2 cellular contexts compared by ENCODE assay signal in the genomic region with DNA sequence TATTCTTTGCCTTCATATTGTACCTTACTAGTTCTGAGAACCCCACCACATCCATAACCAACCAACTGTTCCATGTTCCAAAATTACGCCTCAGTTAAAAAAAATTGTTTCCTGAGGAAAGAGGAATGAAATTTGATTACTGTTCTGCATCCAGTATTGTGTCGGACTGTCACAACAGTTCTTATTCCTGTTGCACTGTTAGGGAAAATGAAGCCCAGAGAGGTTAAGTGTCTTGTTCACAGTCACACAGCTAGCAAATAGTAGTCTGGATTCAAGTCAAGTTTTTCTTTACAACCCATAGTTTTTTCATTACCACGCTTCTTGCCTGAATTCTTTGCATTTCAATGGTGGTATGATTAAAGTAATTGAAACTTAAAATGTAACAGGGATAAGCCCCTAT.
TF ChIP-seq lines count a peak whose summit lies in the region.

No MANE protein-coding gene starts in this region.

TF ChIP-seq in HEK293, 187 proteins besides CTCF, POLR2A, EP300 and RAD21:
- TF ChIP-seq, protein P1, sequence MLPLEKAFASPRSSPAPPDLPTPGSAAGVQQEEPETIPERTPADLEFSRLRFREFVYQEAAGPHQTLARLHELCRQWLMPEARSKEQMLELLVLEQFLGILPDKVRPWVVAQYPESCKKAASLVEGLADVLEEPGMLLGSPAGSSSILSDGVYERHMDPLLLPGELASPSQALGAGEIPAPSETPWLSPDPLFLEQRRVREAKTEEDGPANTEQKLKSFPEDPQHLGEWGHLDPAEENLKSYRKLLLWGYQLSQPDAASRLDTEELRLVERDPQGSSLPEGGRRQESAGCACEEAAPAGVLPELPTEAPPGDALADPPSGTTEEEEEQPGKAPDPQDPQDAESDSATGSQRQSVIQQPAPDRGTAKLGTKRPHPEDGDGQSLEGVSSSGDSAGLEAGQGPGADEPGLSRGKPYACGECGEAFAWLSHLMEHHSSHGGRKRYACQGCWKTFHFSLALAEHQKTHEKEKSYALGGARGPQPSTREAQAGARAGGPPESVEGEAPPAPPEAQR (tag by site-specific recombination; IDR thresholded peaks at IDR 0.05), result no peak
- peak; percentile 42; the same call in 1 of the 2 replicates for TF ChIP-seq ZNF768 (tag by site-specific recombination; IDR thresholded peaks at IDR 0.05)

TF ChIP-seq in H1, 55 proteins besides CTCF, POLR2A, EP300 and RAD21:
- TF ChIP-seq, protein P2, sequence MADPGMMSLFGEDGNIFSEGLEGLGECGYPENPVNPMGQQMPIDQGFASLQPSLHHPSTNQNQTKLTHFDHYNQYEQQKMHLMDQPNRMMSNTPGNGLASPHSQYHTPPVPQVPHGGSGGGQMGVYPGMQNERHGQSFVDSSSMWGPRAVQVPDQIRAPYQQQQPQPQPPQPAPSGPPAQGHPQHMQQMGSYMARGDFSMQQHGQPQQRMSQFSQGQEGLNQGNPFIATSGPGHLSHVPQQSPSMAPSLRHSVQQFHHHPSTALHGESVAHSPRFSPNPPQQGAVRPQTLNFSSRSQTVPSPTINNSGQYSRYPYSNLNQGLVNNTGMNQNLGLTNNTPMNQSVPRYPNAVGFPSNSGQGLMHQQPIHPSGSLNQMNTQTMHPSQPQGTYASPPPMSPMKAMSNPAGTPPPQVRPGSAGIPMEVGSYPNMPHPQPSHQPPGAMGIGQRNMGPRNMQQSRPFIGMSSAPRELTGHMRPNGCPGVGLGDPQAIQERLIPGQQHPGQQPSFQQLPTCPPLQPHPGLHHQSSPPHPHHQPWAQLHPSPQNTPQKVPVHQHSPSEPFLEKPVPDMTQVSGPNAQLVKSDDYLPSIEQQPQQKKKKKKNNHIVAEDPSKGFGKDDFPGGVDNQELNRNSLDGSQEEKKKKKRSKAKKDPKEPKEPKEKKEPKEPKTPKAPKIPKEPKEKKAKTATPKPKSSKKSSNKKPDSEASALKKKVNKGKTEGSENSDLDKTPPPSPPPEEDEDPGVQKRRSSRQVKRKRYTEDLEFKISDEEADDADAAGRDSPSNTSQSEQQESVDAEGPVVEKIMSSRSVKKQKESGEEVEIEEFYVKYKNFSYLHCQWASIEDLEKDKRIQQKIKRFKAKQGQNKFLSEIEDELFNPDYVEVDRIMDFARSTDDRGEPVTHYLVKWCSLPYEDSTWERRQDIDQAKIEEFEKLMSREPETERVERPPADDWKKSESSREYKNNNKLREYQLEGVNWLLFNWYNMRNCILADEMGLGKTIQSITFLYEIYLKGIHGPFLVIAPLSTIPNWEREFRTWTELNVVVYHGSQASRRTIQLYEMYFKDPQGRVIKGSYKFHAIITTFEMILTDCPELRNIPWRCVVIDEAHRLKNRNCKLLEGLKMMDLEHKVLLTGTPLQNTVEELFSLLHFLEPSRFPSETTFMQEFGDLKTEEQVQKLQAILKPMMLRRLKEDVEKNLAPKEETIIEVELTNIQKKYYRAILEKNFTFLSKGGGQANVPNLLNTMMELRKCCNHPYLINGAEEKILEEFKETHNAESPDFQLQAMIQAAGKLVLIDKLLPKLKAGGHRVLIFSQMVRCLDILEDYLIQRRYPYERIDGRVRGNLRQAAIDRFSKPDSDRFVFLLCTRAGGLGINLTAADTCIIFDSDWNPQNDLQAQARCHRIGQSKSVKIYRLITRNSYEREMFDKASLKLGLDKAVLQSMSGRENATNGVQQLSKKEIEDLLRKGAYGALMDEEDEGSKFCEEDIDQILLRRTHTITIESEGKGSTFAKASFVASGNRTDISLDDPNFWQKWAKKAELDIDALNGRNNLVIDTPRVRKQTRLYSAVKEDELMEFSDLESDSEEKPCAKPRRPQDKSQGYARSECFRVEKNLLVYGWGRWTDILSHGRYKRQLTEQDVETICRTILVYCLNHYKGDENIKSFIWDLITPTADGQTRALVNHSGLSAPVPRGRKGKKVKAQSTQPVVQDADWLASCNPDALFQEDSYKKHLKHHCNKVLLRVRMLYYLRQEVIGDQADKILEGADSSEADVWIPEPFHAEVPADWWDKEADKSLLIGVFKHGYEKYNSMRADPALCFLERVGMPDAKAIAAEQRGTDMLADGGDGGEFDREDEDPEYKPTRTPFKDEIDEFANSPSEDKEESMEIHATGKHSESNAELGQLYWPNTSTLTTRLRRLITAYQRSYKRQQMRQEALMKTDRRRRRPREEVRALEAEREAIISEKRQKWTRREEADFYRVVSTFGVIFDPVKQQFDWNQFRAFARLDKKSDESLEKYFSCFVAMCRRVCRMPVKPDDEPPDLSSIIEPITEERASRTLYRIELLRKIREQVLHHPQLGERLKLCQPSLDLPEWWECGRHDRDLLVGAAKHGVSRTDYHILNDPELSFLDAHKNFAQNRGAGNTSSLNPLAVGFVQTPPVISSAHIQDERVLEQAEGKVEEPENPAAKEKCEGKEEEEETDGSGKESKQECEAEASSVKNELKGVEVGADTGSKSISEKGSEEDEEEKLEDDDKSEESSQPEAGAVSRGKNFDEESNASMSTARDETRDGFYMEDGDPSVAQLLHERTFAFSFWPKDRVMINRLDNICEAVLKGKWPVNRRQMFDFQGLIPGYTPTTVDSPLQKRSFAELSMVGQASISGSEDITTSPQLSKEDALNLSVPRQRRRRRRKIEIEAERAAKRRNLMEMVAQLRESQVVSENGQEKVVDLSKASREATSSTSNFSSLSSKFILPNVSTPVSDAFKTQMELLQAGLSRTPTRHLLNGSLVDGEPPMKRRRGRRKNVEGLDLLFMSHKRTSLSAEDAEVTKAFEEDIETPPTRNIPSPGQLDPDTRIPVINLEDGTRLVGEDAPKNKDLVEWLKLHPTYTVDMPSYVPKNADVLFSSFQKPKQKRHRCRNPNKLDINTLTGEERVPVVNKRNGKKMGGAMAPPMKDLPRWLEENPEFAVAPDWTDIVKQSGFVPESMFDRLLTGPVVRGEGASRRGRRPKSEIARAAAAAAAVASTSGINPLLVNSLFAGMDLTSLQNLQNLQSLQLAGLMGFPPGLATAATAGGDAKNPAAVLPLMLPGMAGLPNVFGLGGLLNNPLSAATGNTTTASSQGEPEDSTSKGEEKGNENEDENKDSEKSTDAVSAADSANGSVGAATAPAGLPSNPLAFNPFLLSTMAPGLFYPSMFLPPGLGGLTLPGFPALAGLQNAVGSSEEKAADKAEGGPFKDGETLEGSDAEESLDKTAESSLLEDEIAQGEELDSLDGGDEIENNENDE (IDR thresholded peaks at IDR 0.05; ENCODE audit: insufficient replicate concordance, low read length), result no peak
- no peak for TF ChIP-seq CHD2 (IDR thresholded peaks at IDR 0.05; ENCODE audit: low read length)
- TF ChIP-seq POU5F1 (IDR thresholded peaks at IDR 0.05; ENCODE audit: low read depth, low read length), result no peak
- peak; percentile 85 for TF ChIP-seq KDM1A (IDR thresholded peaks at IDR 0.05; ENCODE audit: borderline replicate concordance, low read length)
